Comparison of ENCODE assay signal across 18 cellular contexts in the genomic region with DNA sequence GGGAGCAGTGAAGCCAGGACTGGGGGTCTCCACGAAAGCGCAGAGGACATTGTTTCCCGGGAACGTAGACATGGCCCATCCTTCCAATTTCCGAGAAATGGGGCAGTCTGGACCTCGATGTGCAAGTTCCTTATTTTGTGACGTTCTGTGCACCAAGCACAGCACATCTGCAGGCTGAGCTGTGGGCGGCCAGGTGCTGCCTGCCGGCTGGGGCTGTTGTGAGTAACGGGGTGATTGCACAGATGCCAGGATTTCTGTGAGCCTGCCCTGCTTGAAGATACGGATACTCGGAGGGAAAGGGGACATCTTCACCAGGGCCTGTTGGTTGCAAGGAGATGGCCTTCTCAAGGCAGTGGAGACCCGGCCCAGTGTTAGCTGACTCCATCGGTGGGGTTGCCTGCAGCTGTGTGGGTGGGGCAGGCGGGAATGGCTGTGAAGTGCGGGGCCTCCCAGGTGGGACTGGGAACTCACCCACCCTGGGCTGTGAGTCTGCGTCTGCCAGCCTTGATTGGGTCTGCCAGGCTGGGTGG.
"Had no signal": no experiment of that assay in that cellular context is flagged by ENCODE, and none has a peak within 500 bp of the region (broad histone marks: within the 10 kb centered on the region; RNA-seq: fewer than 3 reads in every experiment).

No MANE protein-coding gene starts in this region.

- H3K4me3 ChIP-seq: SJCRH30 had no signal

- H3K27ac ChIP-seq: SJCRH30 had no signal

- H3K4me1 ChIP-seq: SJCRH30 had no signal

- H3K27me3 ChIP-seq: SJCRH30 had no signal

- FAIRE-seq: RCC 7860 had no signal

- H3K36me3 ChIP-seq: SJCRH30 had no signal

- DNase-seq: KBM-7, NCI-H1092, NCI-H1105 treated with DMSO at 0.1 percent for 48 hours, NCI-H1417 treated with DMSO at 0.1 percent for 48 hours, NCI-H146, NCI-H1694 treated with DMSO at 0.1 percent for 48 hours, NCI-H1930, NCI-H2081, NCI-H2107, NCI-H2227 treated with DMSO at 0.1 percent for 48 hours, NCI-H446, NCI-H510A, NCI-H524 treated with DMSO at 0.1 percent for 48 hours, NCI-H69, NCI-H774, SHP77 treated with DMSO at 0.1 percent for 48 hours, SJCRH30 had no signal
